18 cellular contexts compared by ENCODE assay signal in the genomic region with DNA sequence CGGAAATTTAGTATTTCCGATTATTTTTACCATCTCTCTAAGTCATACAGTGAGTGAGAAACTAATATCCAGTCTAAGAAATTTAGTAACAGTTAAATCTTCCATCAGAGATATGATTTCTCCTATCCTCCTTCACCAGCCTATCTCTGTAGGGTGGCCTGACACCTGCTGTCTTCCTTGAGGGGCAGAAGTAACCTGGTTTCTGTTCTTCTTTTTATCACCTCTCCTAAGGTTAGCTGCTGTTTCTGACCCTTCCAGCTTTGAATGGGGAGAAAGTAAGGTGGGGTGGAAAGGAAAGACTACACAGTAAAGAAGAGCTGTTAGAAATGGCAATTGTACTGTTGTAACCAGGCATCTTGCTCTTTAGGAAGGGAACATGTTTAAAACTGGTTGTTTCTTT.
"Had no signal": no experiment of that assay in that cellular context is flagged by ENCODE, and none has a peak within 500 bp of the region (broad histone marks: within the 10 kb centered on the region; RNA-seq: fewer than 3 reads in every experiment).

No MANE protein-coding gene starts in this region.

- H3K4me1 Mint-ChIP-seq: activated naive CD8-positive, alpha-beta T cell treated with anti-CD3 and anti-CD28 coated beads, Interleukin-2, amount 10 ng/mL, durations not matched to agents 7 days and 5 days; brain; neural crest cell had no signal

- DNase-seq: activated naive CD4-positive, alpha-beta T cell; activated naive CD8-positive, alpha-beta T cell treated with anti-CD3 and anti-CD28 coated beads, Interleukin-2, amount 10 ng/mL, durations not matched to agents 7 days and 5 days; central memory CD4-positive, alpha-beta T cell; islet precursor cell; midbrain; stimulated activated CD4-positive, alpha-beta T cell treated with anti-CD3 and anti-CD28 coated beads, Interleukin-4, amount 100 ng/mL, for 4 hours; stimulated activated CD8-positive, alpha-beta memory T cell treated with anti-CD3 and anti-CD28 coated beads, Interleukin-4, amount 100 ng/mL, for 48 hours; stimulated activated naive CD4-positive, alpha-beta T cell treated with Interleukin-2 at 50 U/mL for 16 hours; trophoblast cell had no signal

- H3K9me3 ChIP-seq: colonic mucosa, prostate gland had no signal

- ATAC-seq: right cardiac atrium had no signal

- H3K4me1 ChIP-seq: prostate gland had no signal

- H3K4me3 ChIP-seq: colonic mucosa, lung, prostate gland, smooth muscle cell had no signal

- H3K27me3 ChIP-seq: colonic mucosa had no signal

- H3K27ac ChIP-seq: prostate gland had no signal

- H3K4me2 ChIP-seq: smooth muscle cell had no signal

- H3K4me3 Mint-ChIP-seq: activated naive CD8-positive, alpha-beta T cell treated with anti-CD3 and anti-CD28 coated beads, Interleukin-2, amount 10 ng/mL, durations not matched to agents 7 days and 5 days; activated T-helper 1 cell treated with anti-CD3 and anti-CD28 coated beads, Interleukin-12 subunit alpha, Interleukin-12 subunit beta, Interleukin-2, Interleukin-4 antibody, amounts not matched to agents 30 ng/mL and 10 ng/mL and 1 ng/mL, durations not matched to agents 14 hours and 24 hours and 36 hours; brain; neural crest cell had no signal

- H3K27me3 Mint-ChIP-seq: activated naive CD8-positive, alpha-beta T cell treated with anti-CD3 and anti-CD28 coated beads, Interleukin-2, amount 10 ng/mL, durations not matched to agents 7 days and 5 days had no signal

- FAIRE-seq: TTC549 had no signal

- H3K27ac Mint-ChIP-seq: activated naive CD8-positive, alpha-beta T cell treated with anti-CD3 and anti-CD28 coated beads, Interleukin-2, amount 10 ng/mL, durations not matched to agents 7 days and 5 days; activated T-helper 1 cell treated with anti-CD3 and anti-CD28 coated beads, Interleukin-12 subunit alpha, Interleukin-12 subunit beta, Interleukin-2, Interleukin-4 antibody, amounts not matched to agents 30 ng/mL and 10 ng/mL and 1 ng/mL, durations not matched to agents 14 hours and 24 hours and 36 hours; brain had no signal

- H3K36me3 ChIP-seq: colonic mucosa, prostate gland had no signal

- H3K36me3 Mint-ChIP-seq: activated naive CD8-positive, alpha-beta T cell treated with anti-CD3 and anti-CD28 coated beads, Interleukin-2, amount 10 ng/mL, durations not matched to agents 7 days and 5 days; brain had no signal
